1 cellular context compared by ENCODE assay signal in genomic region chr7:99194301-99194700, GRCh38.
TF ChIP-seq lines count a peak whose summit lies in the region.

No MANE protein-coding gene starts in this region.

TF ChIP-seq in A549, 52 proteins besides CTCF, POLR2A, EP300 and RAD21:
- no peak for TF ChIP-seq RNF2 (IDR thresholded peaks at IDR 0.05; ENCODE audit: borderline replicate concordance, low read depth)
- TF ChIP-seq, protein P1, sequence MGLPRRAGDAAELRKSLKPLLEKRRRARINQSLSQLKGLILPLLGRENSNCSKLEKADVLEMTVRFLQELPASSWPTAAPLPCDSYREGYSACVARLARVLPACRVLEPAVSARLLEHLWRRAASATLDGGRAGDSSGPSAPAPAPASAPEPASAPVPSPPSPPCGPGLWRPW (IDR thresholded peaks at IDR 0.05) = no peak
- no peak for TF ChIP-seq CHD4 (IDR thresholded peaks at IDR 0.05; ENCODE audit: borderline replicate concordance)
- no peak for TF ChIP-seq USF2 (IDR thresholded peaks at IDR 0.05)
- TF ChIP-seq SMC3 (IDR thresholded peaks at IDR 0.05) = no peak
- TF ChIP-seq PHF8 (IDR thresholded peaks at IDR 0.05; ENCODE audit: borderline replicate concordance, low read depth) = no peak
- TF ChIP-seq NPAS2 (CRISPR knock-in tag; IDR thresholded peaks at IDR 0.05; ENCODE audit: borderline replicate concordance) = no peak
- TF ChIP-seq EHF (CRISPR knock-in tag; IDR thresholded peaks at IDR 0.05) = no peak
- no peak for TF ChIP-seq HOXB13 (CRISPR knock-in tag; IDR thresholded peaks at IDR 0.05; ENCODE audit: low read depth)
- no peak for TF ChIP-seq ZC3H11A (IDR thresholded peaks at IDR 0.05)
- TF ChIP-seq KDM5A (IDR thresholded peaks at IDR 0.05) = no peak
- no peak for TF ChIP-seq RARB (CRISPR knock-in tag; IDR thresholded peaks at IDR 0.05)
- no peak for TF ChIP-seq MAX (IDR thresholded peaks at IDR 0.05)
- TF ChIP-seq ELK1 (IDR thresholded peaks at IDR 0.05; ENCODE audit: low read depth, low read length) = no peak
- no peak for TF ChIP-seq EHMT2 (IDR thresholded peaks at IDR 0.05; ENCODE audit: low read depth)
- TF ChIP-seq BHLHE40 (IDR thresholded peaks at IDR 0.05; ENCODE audit: low read depth, low read length) = no peak
- no peak for TF ChIP-seq HMGXB4 (CRISPR knock-in tag; IDR thresholded peaks at IDR 0.05; ENCODE audit: borderline replicate concordance)
- TF ChIP-seq FOSL2 (IDR thresholded peaks at IDR 0.05) = no peak
- no peak for TF ChIP-seq FOSL2 (CRISPR knock-in tag; IDR thresholded peaks at IDR 0.05)
TF ChIP-seq in A549: peak in this region for 0.
